ENCODE assay signal across 9 cellular contexts in the genomic region with DNA sequence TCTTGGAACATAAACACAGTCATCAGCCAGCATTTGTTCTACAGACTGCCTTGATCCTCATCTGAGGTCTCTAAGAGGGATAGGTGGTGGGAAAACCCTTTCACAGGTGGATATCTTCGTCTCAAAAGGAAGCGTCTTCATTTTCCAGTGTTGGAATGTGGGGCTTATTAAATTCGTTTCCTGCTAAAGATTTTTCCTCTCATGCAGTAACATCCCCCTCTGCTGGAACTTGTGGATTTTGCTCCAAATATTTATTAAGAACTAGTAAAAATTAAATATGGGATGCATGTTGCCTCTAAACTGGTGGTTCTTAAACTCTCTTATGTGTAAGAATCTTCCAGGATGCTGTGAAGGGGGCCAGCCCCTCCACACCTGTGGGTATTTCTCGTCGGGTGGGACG. TPM values are rescaled to one million over a fixed set of nuclear protein-coding genes. Genes with fewer than 3 reads are reported as not detected.
DNase-seq lines count a peak whose midpoint lies in the region; ATAC-seq and TF ChIP-seq lines count a peak whose summit lies in the region.
"Had no signal": no experiment of that assay in that cellular context is flagged by ENCODE, and none has a peak within 500 bp of the region (broad histone marks: within the 10 kb centered on the region; RNA-seq: fewer than 3 reads in every experiment).

No MANE protein-coding gene starts in this region.

- H3K4me3 ChIP-seq in GM23338 (no peak overlapping the region), epithelial cell of proximal tubule (ENCODE audit: low read depth, low read length) (no peak overlapping the region)
- no peak overlapping the region for H3K4me3 ChIP-seq in CD4-positive, alpha-beta memory T cell (ENCODE audit: low read length in 2 of 2)

- no peaks in the 10 kb centered on the region for H3K27me3 ChIP-seq in GM23338 (ENCODE audit: insufficient read depth)
- peaks cover 4% of the 10 kb centered on the region for H3K27me3 ChIP-seq in CD4-positive, alpha-beta memory T cell (ENCODE audit: insufficient read depth, low read length)

- H3K27ac Mint-ChIP-seq in GM23338: no peak overlapping the region
- H3K27ac Mint-ChIP-seq in CD4-positive, alpha-beta memory T cell: no peak overlapping the region
- H3K27ac Mint-ChIP-seq: T-helper 1 cell treated with Interleukin-12 subunit alpha and Interleukin-12 subunit beta and Interleukin-4 antibody, amounts not matched to agents 30 μg/mL and 1 μg/mL, for 36 hours had no signal

- H2AFZ ChIP-seq in GM23338: no peak overlapping the region

- POLR2A ChIA-PET in CD4-positive, alpha-beta memory T cell (lab: Charles Lee; ENCODE audit: partially characterized antibody): no interaction called here

- no peak overlapping the region for H3K27ac ChIP-seq in GM23338 (ENCODE audit: low read depth)
- no peak overlapping the region for H3K27ac ChIP-seq in CD4-positive, alpha-beta memory T cell (ENCODE audit: low read depth, low read length)

- ATAC-seq in GM23338: peak; percentile 31; the same call in 2 of the 3 replicates
- no peak for ATAC-seq in GM21723 (IDR thresholded peaks at IDR 0.05; ENCODE audit: unreplicated experiment)

- H3K4me1 Mint-ChIP-seq in GM23338: no peaks in the 10 kb centered on the region; the same call in 2 of the 3 replicates
- no peaks in the 10 kb centered on the region for H3K4me1 Mint-ChIP-seq in CD4-positive, alpha-beta memory T cell
- H3K4me1 Mint-ChIP-seq: naive B cell had no signal

- no peaks in the 10 kb centered on the region for H3K4me1 ChIP-seq in GM23338 (ENCODE audit: insufficient read depth)
- no peaks in the 10 kb centered on the region for H3K4me1 ChIP-seq in CD4-positive, alpha-beta memory T cell (ENCODE audit: insufficient read depth, low read length)

- no peaks in the 10 kb centered on the region for H3K9me3 ChIP-seq in CD4-positive, alpha-beta memory T cell (ENCODE audit: control insufficient read depth in 1 of 2, low read length in 2 of 2)

- no peaks in the 10 kb centered on the region for H3K79me2 ChIP-seq in GM23338 (replicated peaks; ENCODE audit: insufficient read depth)

- intact Hi-C loops in CD4-positive, alpha-beta memory T cell (cut with micrococcal nuclease): loop anchor here (1.0 kb wide), 1 partner anchor 53 kb away; no protein-coding TSS in a partner anchor

- H4K20me1 ChIP-seq in GM23338 (replicated peaks; ENCODE audit: insufficient read depth): no peaks in the 10 kb centered on the region

- no peaks in the 10 kb centered on the region for H3K36me3 ChIP-seq in GM23338 (ENCODE audit: insufficient read depth)
- no peaks in the 10 kb centered on the region for H3K36me3 ChIP-seq in CD4-positive, alpha-beta memory T cell (ENCODE audit: insufficient read depth, low read length)

- H3K9me2 ChIP-seq in GM23338 (ENCODE audit: insufficient read depth): no peaks in the 10 kb centered on the region

- DNase-seq in GM23338 (ENCODE audit: low spot score) (peak; percentile 81), NCI-H526 (lab: John Stamatoyannopoulos, UW) (peak; percentile 1 to 39), epithelial cell of proximal tubule (ENCODE audit: low read depth) (no peak), renal cortical epithelial cell (ENCODE audit: low read depth) (peak; percentile 63), NOMO-1 treated with dmso at 0.1 percent for 144 hours (lab: John Stamatoyannopoulos, UW; ENCODE audit: unreplicated experiment) (no peak)
- DNase-seq in CD4-positive, alpha-beta memory T cell: no peak
- DNase-seq: naive B cell had no signal

- H3K4me3 Mint-ChIP-seq in GM23338: no peak overlapping the region
- H3K4me3 Mint-ChIP-seq in CD4-positive, alpha-beta memory T cell: no peak overlapping the region
- H3K4me3 Mint-ChIP-seq: naive B cell; T-helper 1 cell treated with Interleukin-12 subunit alpha and Interleukin-12 subunit beta and Interleukin-4 antibody, amounts not matched to agents 30 μg/mL and 1 μg/mL, for 36 hours had no signal

- no peaks in the 10 kb centered on the region for H3F3A ChIP-seq in GM23338 (replicated peaks; ENCODE audit: low read depth)

- peak; percentile 70 to 82 for TF ChIP-seq CTCF in GM23338 (conservative IDR thresholded peaks at IDR 0.05; ENCODE audit: low read depth in 2 of 2)
- peak; percentile 68 for TF ChIP-seq CTCF in epithelial cell of proximal tubule (conservative IDR thresholded peaks at IDR 0.05; ENCODE audit: low read depth, low read length)

- peaks cover 8% of the 10 kb centered on the region for H3K36me3 Mint-ChIP-seq in GM23338 (ENCODE audit: low read depth)
- H3K36me3 Mint-ChIP-seq in CD4-positive, alpha-beta memory T cell: no peaks in the 10 kb centered on the region

- CTCF ChIA-PET in CD4-positive, alpha-beta memory T cell (lab: Charles Lee; ENCODE audit: partially characterized antibody): no interaction called here

- H3K27me3 Mint-ChIP-seq in GM23338 (ENCODE audit: insufficient read depth, low read depth, poor library complexity): peaks cover 7% of the 10 kb centered on the region
- H3K27me3 Mint-ChIP-seq in CD4-positive, alpha-beta memory T cell: peaks cover 16 to 21% of the 10 kb centered on the region in 2 donors

- H3K4me2 ChIP-seq in GM23338: no peak overlapping the region

- peaks cover 5% of the 10 kb centered on the region for H3K9me3 Mint-ChIP-seq in GM23338
- peaks cover 0 to 8% (median 2%) of the 10 kb centered on the region in 8 donors for H3K9me3 Mint-ChIP-seq in CD4-positive, alpha-beta memory T cell
- H3K9me3 Mint-ChIP-seq: T-helper 1 cell treated with Interleukin-12 subunit alpha and Interleukin-12 subunit beta and Interleukin-4 antibody, amounts not matched to agents 30 μg/mL and 1 μg/mL, for 36 hours had no signal

TF ChIP-seq in GM23338, 12 proteins besides CTCF, POLR2A, EP300 and RAD21 (continues in another document):
- TF ChIP-seq CREB1 (CRISPR knock-in tag; IDR thresholded peaks at IDR 0.05; ENCODE audit: low read depth) (no peak), EZH2phosphoT487 (IDR thresholded peaks at IDR 0.05; ENCODE audit: unreplicated experiment) (no peak), NANOG (IDR thresholded peaks at IDR 0.05; ENCODE audit: borderline replicate concordance) (no peak), STAT1 (IDR thresholded peaks at IDR 0.05; ENCODE audit: unreplicated experiment) (no peak)
- TF ChIP-seq, protein P1, sequence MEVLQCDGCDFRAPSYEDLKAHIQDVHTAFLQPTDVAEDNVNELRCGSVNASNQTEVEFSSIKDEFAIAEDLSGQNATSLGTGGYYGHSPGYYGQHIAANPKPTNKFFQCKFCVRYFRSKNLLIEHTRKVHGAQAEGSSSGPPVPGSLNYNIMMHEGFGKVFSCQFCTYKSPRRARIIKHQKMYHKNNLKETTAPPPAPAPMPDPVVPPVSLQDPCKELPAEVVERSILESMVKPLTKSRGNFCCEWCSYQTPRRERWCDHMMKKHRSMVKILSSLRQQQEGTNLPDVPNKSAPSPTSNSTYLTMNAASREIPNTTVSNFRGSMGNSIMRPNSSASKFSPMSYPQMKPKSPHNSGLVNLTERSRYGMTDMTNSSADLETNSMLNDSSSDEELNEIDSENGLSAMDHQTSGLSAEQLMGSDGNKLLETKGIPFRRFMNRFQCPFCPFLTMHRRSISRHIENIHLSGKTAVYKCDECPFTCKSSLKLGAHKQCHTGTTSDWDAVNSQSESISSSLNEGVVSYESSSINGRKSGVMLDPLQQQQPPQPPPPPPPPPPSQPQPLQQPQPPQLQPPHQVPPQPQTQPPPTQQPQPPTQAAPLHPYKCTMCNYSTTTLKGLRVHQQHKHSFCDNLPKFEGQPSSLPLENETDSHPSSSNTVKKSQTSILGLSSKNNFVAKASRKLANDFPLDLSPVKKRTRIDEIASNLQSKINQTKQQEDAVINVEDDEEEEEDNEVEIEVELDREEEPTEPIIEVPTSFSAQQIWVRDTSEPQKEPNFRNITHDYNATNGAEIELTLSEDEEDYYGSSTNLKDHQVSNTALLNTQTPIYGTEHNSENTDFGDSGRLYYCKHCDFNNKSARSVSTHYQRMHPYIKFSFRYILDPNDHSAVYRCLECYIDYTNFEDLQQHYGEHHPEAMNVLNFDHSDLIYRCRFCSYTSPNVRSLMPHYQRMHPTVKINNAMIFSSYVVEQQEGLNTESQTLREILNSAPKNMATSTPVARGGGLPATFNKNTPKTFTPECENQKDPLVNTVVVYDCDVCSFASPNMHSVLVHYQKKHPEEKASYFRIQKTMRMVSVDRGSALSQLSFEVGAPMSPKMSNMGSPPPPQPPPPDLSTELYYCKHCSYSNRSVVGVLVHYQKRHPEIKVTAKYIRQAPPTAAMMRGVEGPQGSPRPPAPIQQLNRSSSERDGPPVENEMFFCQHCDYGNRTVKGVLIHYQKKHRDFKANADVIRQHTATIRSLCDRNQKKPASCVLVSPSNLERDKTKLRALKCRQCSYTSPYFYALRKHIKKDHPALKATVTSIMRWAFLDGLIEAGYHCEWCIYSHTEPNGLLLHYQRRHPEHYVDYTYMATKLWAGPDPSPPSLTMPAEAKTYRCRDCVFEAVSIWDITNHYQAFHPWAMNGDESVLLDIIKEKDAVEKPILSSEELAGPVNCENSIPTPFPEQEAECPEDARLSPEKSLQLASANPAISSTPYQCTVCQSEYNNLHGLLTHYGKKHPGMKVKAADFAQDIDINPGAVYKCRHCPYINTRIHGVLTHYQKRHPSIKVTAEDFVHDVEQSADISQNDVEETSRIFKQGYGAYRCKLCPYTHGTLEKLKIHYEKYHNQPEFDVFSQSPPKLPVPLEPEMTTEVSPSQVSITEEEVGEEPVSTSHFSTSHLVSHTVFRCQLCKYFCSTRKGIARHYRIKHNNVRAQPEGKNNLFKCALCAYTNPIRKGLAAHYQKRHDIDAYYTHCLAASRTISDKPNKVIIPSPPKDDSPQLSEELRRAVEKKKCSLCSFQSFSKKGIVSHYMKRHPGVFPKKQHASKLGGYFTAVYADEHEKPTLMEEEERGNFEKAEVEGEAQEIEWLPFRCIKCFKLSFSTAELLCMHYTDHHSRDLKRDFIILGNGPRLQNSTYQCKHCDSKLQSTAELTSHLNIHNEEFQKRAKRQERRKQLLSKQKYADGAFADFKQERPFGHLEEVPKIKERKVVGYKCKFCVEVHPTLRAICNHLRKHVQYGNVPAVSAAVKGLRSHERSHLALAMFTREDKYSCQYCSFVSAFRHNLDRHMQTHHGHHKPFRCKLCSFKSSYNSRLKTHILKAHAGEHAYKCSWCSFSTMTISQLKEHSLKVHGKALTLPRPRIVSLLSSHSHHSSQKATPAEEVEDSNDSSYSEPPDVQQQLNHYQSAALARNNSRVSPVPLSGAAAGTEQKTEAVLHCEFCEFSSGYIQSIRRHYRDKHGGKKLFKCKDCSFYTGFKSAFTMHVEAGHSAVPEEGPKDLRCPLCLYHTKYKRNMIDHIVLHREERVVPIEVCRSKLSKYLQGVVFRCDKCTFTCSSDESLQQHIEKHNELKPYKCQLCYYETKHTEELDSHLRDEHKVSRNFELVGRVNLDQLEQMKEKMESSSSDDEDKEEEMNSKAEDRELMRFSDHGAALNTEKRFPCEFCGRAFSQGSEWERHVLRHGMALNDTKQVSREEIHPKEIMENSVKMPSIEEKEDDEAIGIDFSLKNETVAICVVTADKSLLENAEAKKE (CRISPR knock-in tag; IDR thresholded peaks at IDR 0.05): no peak

RNA-seq across cellular contexts. Expression of a gene that starts 20.1 kb away (rescaled TPM):
- 6.5 and 7.2 TPM in 2 replicates for total RNA-seq in GM23338 (2014; rRNA removed; shearing (Covaris generic))
- polyA plus RNA-seq in GM23338 (2016; fragmentation: Nextera tagmentation; extraction: Ambion mirVana): 2.3 and 3.2 TPM in 2 replicates
- total RNA-seq in epithelial cell of proximal tubule: 2.9 TPM in 2 replicates
- 3.6 and 7.1 TPM in 2 replicates for total RNA-seq in renal cortical epithelial cell
- total RNA-seq in CD4-positive, alpha-beta memory T cell: 10 to 100 TPM in 1 of 2 experiments, 1 to 10 TPM in 1; 9.7 to 11.1 TPM
- polyA plus RNA-seq in CD4-positive, alpha-beta memory T cell: 1 to 10 TPM in 1 of 2 donors, under 1 TPM in 1; 0.81 to 2.8 TPM

Comparison
In these comparisons a context has a peak if more than half of its experiments do, and no peak if none do; other contexts are left out.
1. DNase-seq: peak in GM23338 (single experiment), NCI-H526 (2 of 2) and renal cortical epithelial cell (single experiment); none in epithelial cell of proximal tubule (single experiment), CD4-positive, alpha-beta memory T cell (0 of 5) and NOMO-1 treated with dmso at 0.1 percent for 144 hours (single experiment).